Comparison of ENCODE assay signal across 15 cellular contexts in genomic region chr11:109735139-109735538, GRCh38.
"Had no signal": no experiment of that assay in that cellular context is flagged by ENCODE, and none has a peak within 500 bp of the region (broad histone marks: within the 10 kb centered on the region; RNA-seq: fewer than 3 reads in every experiment).

No MANE protein-coding gene starts in this region.

- H3K79me2 ChIP-seq: hepatocyte had no signal

- H3K4me2 ChIP-seq: hepatocyte had no signal

- H3K4me1 Mint-ChIP-seq: activated naive CD8-positive, alpha-beta T cell treated with anti-CD3 and anti-CD28 coated beads for 36 hours; central memory CD8-positive, alpha-beta T cell; memory B cell; stimulated activated naive CD8-positive, alpha-beta T cell treated with anti-CD3 and anti-CD28 coated beads, Interleukin-15, amount 100 ng/mL, for 72 hours had no signal

- H3K4me3 Mint-ChIP-seq: activated naive CD8-positive, alpha-beta T cell treated with anti-CD3 and anti-CD28 coated beads for 36 hours; activated T-helper 1 cell treated with anti-CD3 and anti-CD28 coated beads, Interleukin-12 subunit alpha, Interleukin-12 subunit beta, Interleukin-2, Interleukin-4 antibody, amounts not matched to agents 30 ng/mL and 10 ng/mL and 1 ng/mL, durations not matched to agents 14 hours and 24 hours and 36 hours; central memory CD8-positive, alpha-beta T cell; memory B cell; nephron; stimulated activated naive CD8-positive, alpha-beta T cell treated with anti-CD3 and anti-CD28 coated beads, Interleukin-15, amount 100 ng/mL, for 72 hours had no signal

- H3K36me3 Mint-ChIP-seq: activated naive CD8-positive, alpha-beta T cell treated with anti-CD3 and anti-CD28 coated beads for 36 hours; memory B cell had no signal

- DNase-seq: activated naive CD8-positive, alpha-beta T cell treated with anti-CD3 and anti-CD28 coated beads for 36 hours; brain microvascular endothelial cell; left ventricle myocardium inferior; psoas muscle; right lobe of liver; stimulated activated naive CD8-positive, alpha-beta T cell treated with anti-CD3 and anti-CD28 coated beads, Interleukin-15, amount 100 ng/mL, for 72 hours; upper lobe of left lung had no signal

- H2AFZ ChIP-seq: hepatocyte had no signal

- H3K36me3 ChIP-seq: brain microvascular endothelial cell, esophagus muscularis mucosa, left ventricle myocardium inferior, right lobe of liver, upper lobe of left lung had no signal

- H3K4me3 ChIP-seq: coronary artery, esophagus muscularis mucosa, hepatocyte, left ventricle myocardium inferior, psoas muscle, right lobe of liver, upper lobe of left lung had no signal

- H3K27ac ChIP-seq: brain microvascular endothelial cell, coronary artery, hepatocyte, left ventricle myocardium inferior, psoas muscle, right lobe of liver, upper lobe of left lung had no signal

- H3K9me3 ChIP-seq: esophagus muscularis mucosa, left ventricle myocardium inferior, psoas muscle, right lobe of liver, upper lobe of left lung had no signal

- ATAC-seq: activated CD4-positive, CD25-positive, alpha-beta regulatory T cell treated with anti-CD3 and anti-CD28 coated beads, Interleukin-2, amount 50 U/mL, for 24 hours; right lobe of liver; stimulated activated naive CD8-positive, alpha-beta T cell treated with anti-CD3 and anti-CD28 coated beads, Interleukin-15, amount 100 ng/mL, for 72 hours had no signal

- H3K27ac Mint-ChIP-seq: activated naive CD8-positive, alpha-beta T cell treated with anti-CD3 and anti-CD28 coated beads for 36 hours; activated T-helper 1 cell treated with anti-CD3 and anti-CD28 coated beads, Interleukin-12 subunit alpha, Interleukin-12 subunit beta, Interleukin-2, Interleukin-4 antibody, amounts not matched to agents 30 ng/mL and 10 ng/mL and 1 ng/mL, durations not matched to agents 14 hours and 24 hours and 36 hours; memory B cell; stimulated activated naive CD8-positive, alpha-beta T cell treated with anti-CD3 and anti-CD28 coated beads, Interleukin-15, amount 100 ng/mL, for 72 hours had no signal

- H3K4me1 ChIP-seq: psoas muscle, right lobe of liver, upper lobe of left lung had no signal

- H3K27me3 ChIP-seq: brain microvascular endothelial cell, esophagus muscularis mucosa, hepatocyte, right lobe of liver, upper lobe of left lung had no signal

- H3K9me3 Mint-ChIP-seq: activated naive CD8-positive, alpha-beta T cell treated with anti-CD3 and anti-CD28 coated beads for 36 hours; activated T-helper 1 cell treated with anti-CD3 and anti-CD28 coated beads, Interleukin-12 subunit alpha, Interleukin-12 subunit beta, Interleukin-2, Interleukin-4 antibody, amounts not matched to agents 30 ng/mL and 10 ng/mL and 1 ng/mL, durations not matched to agents 14 hours and 24 hours and 36 hours; nephron; stimulated activated naive CD8-positive, alpha-beta T cell treated with anti-CD3 and anti-CD28 coated beads, Interleukin-15, amount 100 ng/mL, for 72 hours had no signal
